ENCODE assay signal across 10 cellular contexts in genomic region chr1:32786856-32787255, GRCh38. TPM values are rescaled to one million over a fixed set of nuclear protein-coding genes. Genes with fewer than 3 reads are reported as not detected.
DNase-seq lines count a peak whose midpoint lies in the region; ATAC-seq and TF ChIP-seq lines count a peak whose summit lies in the region.
"Had no signal": no experiment of that assay in that cellular context is flagged by ENCODE, and none has a peak within 500 bp of the region (broad histone marks: within the 10 kb centered on the region; RNA-seq: fewer than 3 reads in every experiment).

No MANE protein-coding gene starts in this region.

- H4K20me1 ChIP-seq in DND-41 (ENCODE audit: insufficient read depth, low read length) (peaks cover 9% of the 10 kb centered on the region), neural progenitor cell (ENCODE audit: low read depth) (no peaks in the 10 kb centered on the region)

- H3K27me3 ChIP-seq in DND-41 (ENCODE audit: insufficient read depth, low read length, poor library complexity) (no peaks in the 10 kb centered on the region), neural progenitor cell (no peaks in the 10 kb centered on the region)

- H3K4me2 ChIP-seq in DND-41 (ENCODE audit: insufficient read depth, low read length): no peak overlapping the region
- no peak overlapping the region for H3K4me2 ChIP-seq in neural progenitor cell

- H3K27ac Mint-ChIP-seq in neural progenitor cell: no peak overlapping the region

- peaks cover 6% of the 10 kb centered on the region for H3F3A ChIP-seq in neural progenitor cell (ENCODE audit: low read depth)

- no peaks in the 10 kb centered on the region for H3K27me3 Mint-ChIP-seq in neural progenitor cell (ENCODE audit: insufficient read depth, low read depth)

- H3K4me1 Mint-ChIP-seq in neural progenitor cell: no peaks in the 10 kb centered on the region

- no peak overlapping the region for H3K9ac ChIP-seq in DND-41 (ENCODE audit: low read depth, low read length)
- no peak overlapping the region for H3K9ac ChIP-seq in neural progenitor cell

- H3K4me3 ChIP-seq in DND-41 (ENCODE audit: low read depth in 1 of 2, low read length in 2 of 2): no peak overlapping the region
- no peak overlapping the region for H3K4me3 ChIP-seq in neural progenitor cell

- H3K36me3 Mint-ChIP-seq in neural progenitor cell: peaks cover 24% of the 10 kb centered on the region

- H2AFZ ChIP-seq in DND-41 (ENCODE audit: low read depth, low read length) (no peak overlapping the region), neural progenitor cell (replicated peaks) (no peak overlapping the region)

- H3K9me3 ChIP-seq in DND-41 (ENCODE audit: insufficient read depth, low read length, severe bottlenecking) (no peaks in the 10 kb centered on the region), neural progenitor cell (ENCODE audit: low read depth) (no peaks in the 10 kb centered on the region)

- H3K36me3 ChIP-seq in DND-41 (ENCODE audit: insufficient read depth, low read length): peaks cover 89% of the 10 kb centered on the region
- H3K36me3 ChIP-seq in neural progenitor cell: peaks cover 11% of the 10 kb centered on the region

- no peaks in the 10 kb centered on the region for H3K9me3 Mint-ChIP-seq in neural progenitor cell

- H3K4me1 ChIP-seq in DND-41 (ENCODE audit: insufficient read depth, low read length) (no peaks in the 10 kb centered on the region), neural progenitor cell (no peaks in the 10 kb centered on the region)

- DNase-seq in DND-41: no peak
- peak; percentile 51 to 63 for DNase-seq in Kasumi-1 (lab: John Stamatoyannopoulos, UW)
- DNase-seq in dermis blood vessel endothelial cell: peak; percentile 72
- no peak for DNase-seq in neural progenitor cell (ENCODE audit: low spot score)
- no peak for DNase-seq in NCI-H2196 treated with DMSO at 0.1 percent for 48 hours (lab: John Stamatoyannopoulos, UW; ENCODE audit: unreplicated experiment)
- no peak for DNase-seq in NCI-H1694 (lab: John Stamatoyannopoulos, UW)
- DNase-seq: mesendoderm, NCI-H187 had no signal

- TF ChIP-seq CTCF in DND-41 (IDR thresholded peaks at IDR 0.05; ENCODE audit: borderline replicate concordance, extremely low read depth, low read length, poor library complexity, severe bottlenecking) (no peak), neural progenitor cell (IDR thresholded peaks at IDR 0.05) (peak; percentile 44)

- H3K27ac ChIP-seq in DND-41 (ENCODE audit: low read length): no peak overlapping the region
- H3K27ac ChIP-seq in neural progenitor cell: no peak overlapping the region

- H3K79me2 ChIP-seq in DND-41 (ENCODE audit: insufficient read depth, low read length) (peaks cover 14% of the 10 kb centered on the region; the same call in 1 of the 2 replicates), neural progenitor cell (ENCODE audit: low read depth) (no peaks in the 10 kb centered on the region)

- ATAC-seq in DND-41 (ENCODE audit: insufficient read depth, low read depth): 0 out of 3 replicates have a peak, but pooled peaks have one; percentile 41
- no peak for ATAC-seq in HG03469 (IDR thresholded peaks at IDR 0.05; ENCODE audit: unreplicated experiment)
- no peak for ATAC-seq in HG02798 (IDR thresholded peaks at IDR 0.05; ENCODE audit: poor library complexity, unreplicated experiment)

- no peak overlapping the region for H3K4me3 Mint-ChIP-seq in neural progenitor cell

RNA-seq across cellular contexts. Expression of gene YARS1, which starts 30.3 kb away (rescaled TPM):
- total RNA-seq in dermis blood vessel endothelial cell (63.6 and 84.0 TPM in 2 replicates), neural progenitor cell (ENCODE audit: low replicate concordance) (38.2 and 61.5 TPM in 2 replicates)

RNA-seq across cellular contexts. Expression of gene S100PBP, which starts 30.6 kb away (rescaled TPM):
- total RNA-seq in dermis blood vessel endothelial cell: 33.7 and 50.0 TPM in 2 replicates
- 72.9 and 107 TPM in 2 replicates for total RNA-seq in neural progenitor cell (ENCODE audit: low replicate concordance)

Comparison
In these comparisons a context has a peak if more than half of its experiments do, and no peak if none do; other contexts are left out.
1. DNase-seq: peak in Kasumi-1 (2 of 2) and dermis blood vessel endothelial cell (single experiment); none in DND-41 (single experiment), neural progenitor cell (single experiment), NCI-H2196 treated with DMSO at 0.1 percent for 48 hours (single experiment) and NCI-H1694 (single experiment).